In the genomic region with DNA sequence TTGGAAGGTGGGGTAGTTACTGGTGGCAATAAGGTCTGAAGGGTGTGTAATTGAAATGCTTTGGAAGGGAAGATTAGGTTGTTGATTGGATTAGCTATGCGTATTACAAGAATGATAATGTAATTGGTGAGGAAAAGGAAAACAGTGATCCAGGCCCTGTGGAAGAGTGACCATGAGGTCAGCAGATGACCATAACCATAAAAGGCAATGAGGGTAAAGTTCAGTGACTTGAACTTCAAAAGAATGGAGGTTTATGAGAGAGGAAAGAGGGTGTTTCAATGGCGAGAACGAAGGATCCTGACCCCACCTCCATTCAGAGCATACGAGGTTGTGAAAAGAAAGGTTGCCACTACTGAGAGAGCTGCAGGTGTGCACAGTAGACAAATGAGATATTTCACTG, we compare ENCODE assay signal across 31 cellular contexts.
"Had no signal": no experiment of that assay in that cellular context is flagged by ENCODE, and none has a peak within 500 bp of the region (broad histone marks: within the 10 kb centered on the region; RNA-seq: fewer than 3 reads in every experiment).

No MANE protein-coding gene starts in this region.

- DNase-seq: Kasumi-1, MG63, NCI-H1048, NCI-H1092 treated with DMSO at 0.1 percent for 48 hours, NCI-H1105 treated with DMSO at 0.1 percent for 48 hours, NCI-H1417, NCI-H1436, NCI-H146, NCI-H1694, NCI-H187, NCI-H1930, NCI-H2029 treated with DMSO at 0.1 percent for 48 hours, NCI-H2081 treated with DMSO at 0.1 percent for 48 hours, NCI-H2107, NCI-H2171, NCI-H226, NCI-H446 treated with DMSO at 0.1 percent for 48 hours, NCI-H510A, NCI-H524, NCI-H526, NCI-H69, NCI-H748 treated with DMSO at 0.1 percent for 48 hours, PC-9, SHP77, SIG-M5, SJCRH30 had no signal

- H3K27ac ChIP-seq: PC-9, RWPE1, SJCRH30, SK-N-MC had no signal

- ATAC-seq: Panc1, Right ventricle myocardium inferior, SK-N-SH treated with all-trans-retinoic acid at 6 μM for 48 hours had no signal

- H3K4me2 ChIP-seq: PC-9 had no signal

- H3K4me1 ChIP-seq: SJCRH30 had no signal

- H2AFZ ChIP-seq: PC-9 had no signal

- H3K36me3 ChIP-seq: MG63, SJCRH30 had no signal

- H3K9me3 ChIP-seq: MG63, SJCRH30 had no signal

- H3K27me3 ChIP-seq: MG63, SJCRH30 had no signal

- H3K4me3 ChIP-seq: MG63, PC-9, SJCRH30, SK-N-MC had no signal
